In genomic region chr13:30306762-30307193, GRCh38 we compare ENCODE assay signal across 8 cellular contexts. TPM values are rescaled to one million over a fixed set of nuclear protein-coding genes. Genes with fewer than 3 reads are reported as not detected.
DNase-seq lines count a peak whose midpoint lies in the region; ATAC-seq and TF ChIP-seq lines count a peak whose summit lies in the region.

No MANE protein-coding gene starts in this region.

- H3K27me3 ChIP-seq in HUES6 (ENCODE audit: control insufficient read depth, insufficient read depth, low read length) (no peaks in the 10 kb centered on the region), NT2/D1 (ENCODE audit: insufficient read depth, insufficient read length) (no peaks in the 10 kb centered on the region)

- H3K4me1 ChIP-seq in HUES6 (ENCODE audit: control insufficient read depth, insufficient read depth, low read length): peaks cover 20% of the 10 kb centered on the region; the same call in 1 of the 2 replicates
- H3K4me1 ChIP-seq in NT2/D1 (ENCODE audit: insufficient read depth, insufficient read length): no peaks in the 10 kb centered on the region

- CTCF ChIA-PET in Calu3 (lab: Charles Lee): interaction anchor here (0.7 kb wide), 1 partner anchor 302 kb away, joined by 3 read pairs; no protein-coding TSS in a partner anchor

- peak; percentile 84 for ATAC-seq in GM21447 (IDR thresholded peaks at IDR 0.05; ENCODE audit: unreplicated experiment)

- DNase-seq in Calu3 (peak; percentile 85), NT2/D1 (ENCODE audit: low read depth, low spot score) (peak; percentile 82), endothelial cell (ENCODE audit: low spot score) (peak; percentile 94), mesenteric fat pad (ENCODE audit: low spot score) (peak; percentile 97)
- DNase-seq in activated CD8-positive, alpha-beta memory T cell treated with anti-CD3 and anti-CD28 coated beads, Interleukin-2, amount 50 U/mL, for 24 hours (ENCODE audit: extremely low read depth): peak; percentile 77
- DNase-seq in stimulated activated CD8-positive, alpha-beta memory T cell treated with anti-CD3 and anti-CD28 coated beads, Interleukin-15, amount 100 ng/mL, for 1 hour (ENCODE audit: low read depth): peak; percentile 82

- H3K9me3 Mint-ChIP-seq in Calu3 (ENCODE audit: low read depth, unreplicated experiment): no peaks in the 10 kb centered on the region
- no peaks in the 10 kb centered on the region for H3K9me3 Mint-ChIP-seq in endothelial cell (ENCODE audit: unreplicated experiment)

- no TSS peak for BruUV-seq in Calu3 (replicated peaks; lab: Mats Ljungman, UMichigan)

- H3K4me3 Mint-ChIP-seq in Calu3 (ENCODE audit: low read depth, unreplicated experiment) (peak overlapping the region; percentile 81), endothelial cell (ENCODE audit: unreplicated experiment) (peak overlapping the region; percentile 93)

- TF ChIP-seq CTCF in Calu3 (IDR thresholded peaks at IDR 0.05; ENCODE audit: unreplicated experiment) (no peak), endothelial cell (IDR thresholded peaks at IDR 0.05; ENCODE audit: unreplicated experiment) (no peak)

- H3K9me3 ChIP-seq in HUES6 (ENCODE audit: control insufficient read depth, insufficient read depth, low read depth, low read length): no peaks in the 10 kb centered on the region
- no peaks in the 10 kb centered on the region for H3K9me3 ChIP-seq in NT2/D1 (ENCODE audit: insufficient read depth, low read length)

- H3K27me3 Mint-ChIP-seq in Calu3 (ENCODE audit: unreplicated experiment): no peaks in the 10 kb centered on the region
- no peaks in the 10 kb centered on the region for H3K27me3 Mint-ChIP-seq in endothelial cell (ENCODE audit: unreplicated experiment)

- H3K4me1 Mint-ChIP-seq in Calu3 (ENCODE audit: low read depth, unreplicated experiment): peaks cover 9% of the 10 kb centered on the region
- H3K4me1 Mint-ChIP-seq in endothelial cell (ENCODE audit: unreplicated experiment): no peaks in the 10 kb centered on the region

- peak overlapping the region; percentile 91 for H3K27ac ChIP-seq in HUES6 (ENCODE audit: low read depth, low read length)

- peak overlapping the region; percentile 99 for H3K4me3 ChIP-seq in HUES6 (ENCODE audit: low read depth, low read length)
- peak overlapping the region; percentile 75 for H3K4me3 ChIP-seq in NT2/D1 (ENCODE audit: insufficient read length, low read depth)

- H3K36me3 Mint-ChIP-seq in Calu3 (ENCODE audit: insufficient read depth, unreplicated experiment) (peaks cover 15% of the 10 kb centered on the region), endothelial cell (ENCODE audit: low read depth, unreplicated experiment) (no peaks in the 10 kb centered on the region)

- no peaks in the 10 kb centered on the region for H3K36me3 ChIP-seq in HUES6 (ENCODE audit: control insufficient read depth, insufficient read depth, low read length)
- peaks cover 3% of the 10 kb centered on the region for H3K36me3 ChIP-seq in NT2/D1 (ENCODE audit: insufficient read depth, insufficient read length, low read length)

- intact Hi-C loops in Calu3 (cut with micrococcal nuclease; ENCODE audit: unreplicated experiment): no loop called here

- H3K27ac Mint-ChIP-seq in Calu3 (ENCODE audit: unreplicated experiment) (no peak overlapping the region), endothelial cell (ENCODE audit: unreplicated experiment) (no peak overlapping the region)

- H3K9ac ChIP-seq in HUES6 (ENCODE audit: low read length): peak overlapping the region; percentile 93
- peak overlapping the region; percentile 87 for H3K9ac ChIP-seq in NT2/D1 (ENCODE audit: insufficient read length, low read depth)

RNA-seq across cellular contexts. Expression of gene KATNAL1, which starts 0.6 kb away (rescaled TPM):
- total RNA-seq in Calu3 (2022) (4.3 and 5.1 TPM in 2 replicates), endothelial cell (ENCODE audit: unreplicated experiment) (18.3 TPM), mesenteric fat pad (31.6 TPM)

Comparison
In these comparisons a context has a peak if more than half of its experiments do, and no peak if none do; other contexts are left out.
1. Peak in every context shown above with its lines: DNase-seq, ATAC-seq, H3K4me3 ChIP-seq and H3K27ac ChIP-seq.